Comparison of ENCODE assay signal across 1 cellular context in genomic region chr17:66663041-66663494, GRCh38.
TF ChIP-seq lines count a peak whose summit lies in the region.

No MANE protein-coding gene starts in this region.

TF ChIP-seq in HEK293, 187 proteins besides CTCF, POLR2A, EP300 and RAD21:
- peak; percentile 64 for TF ChIP-seq ZNF677 (tag by site-specific recombination; IDR thresholded peaks at IDR 0.05)
- no peak for TF ChIP-seq ZFP37 (tag by site-specific recombination; IDR thresholded peaks at IDR 0.05)
